1 cellular context compared by ENCODE assay signal in genomic region chr2:10120158-10120937, GRCh38.
TF ChIP-seq lines count a peak whose summit lies in the region.

No MANE protein-coding gene starts in this region.

TF ChIP-seq in K562, 482 proteins besides CTCF, POLR2A, EP300 and RAD21 (continued from another document and continues in another):
- peak; percentile 57 for TF ChIP-seq USF1 (CRISPR knock-in tag; IDR thresholded peaks at IDR 0.05)
- no peak for TF ChIP-seq NFYB (IDR thresholded peaks at IDR 0.05; ENCODE audit: extremely low read depth, insufficient read length)
- no peak for TF ChIP-seq CBX8 (IDR thresholded peaks at IDR 0.05; ENCODE audit: borderline replicate concordance, extremely low read depth, low read depth, low read length, poor library complexity, severe bottlenecking)
- TF ChIP-seq OTX1 (CRISPR knock-in tag; IDR thresholded peaks at IDR 0.05) = no peak
- TF ChIP-seq MGA (IDR thresholded peaks at IDR 0.05) = peak; percentile 90
- TF ChIP-seq ZNF280B (CRISPR knock-in tag; IDR thresholded peaks at IDR 0.05) = no peak
- TF ChIP-seq ZNF586 (CRISPR knock-in tag; conservative IDR thresholded peaks at IDR 0.05) = no peak
- TF ChIP-seq KAT7 (CRISPR knock-in tag; IDR thresholded peaks at IDR 0.05; ENCODE audit: borderline replicate concordance) = no peak
- no peak for TF ChIP-seq ZNF561 (CRISPR knock-in tag; conservative IDR thresholded peaks at IDR 0.05)
- no peak for TF ChIP-seq HMG20B (CRISPR knock-in tag; IDR thresholded peaks at IDR 0.05)
- TF ChIP-seq CBFA2T3 (IDR thresholded peaks at IDR 0.05) = peak; percentile 15; the same call in 1 of the 2 replicates
- TF ChIP-seq FOXP1 (CRISPR knock-in tag; IDR thresholded peaks at IDR 0.05) = peak; percentile 89; the same call in 1 of the 2 replicates
- no peak for TF ChIP-seq NFATC3 (IDR thresholded peaks at IDR 0.05)
- no peak for TF ChIP-seq DACH1 (IDR thresholded peaks at IDR 0.05; ENCODE audit: partially characterized antibody)
- no peak for TF ChIP-seq ZNF778 (CRISPR knock-in tag; IDR thresholded peaks at IDR 0.05)
- TF ChIP-seq MED1 (CRISPR knock-in tag; IDR thresholded peaks at IDR 0.05; ENCODE audit: borderline replicate concordance) = no peak
- no peak for TF ChIP-seq BCOR (IDR thresholded peaks at IDR 0.05)
- TF ChIP-seq SMAD2 (IDR thresholded peaks at IDR 0.05; ENCODE audit: low read depth, low read length) = no peak
- no peak for TF ChIP-seq USF2 (CRISPR knock-in tag; IDR thresholded peaks at IDR 0.05)
- no peak for TF ChIP-seq ZNF609 (CRISPR knock-in tag; IDR thresholded peaks at IDR 0.05; ENCODE audit: borderline replicate concordance)
- no peak for TF ChIP-seq TAL1 (IDR thresholded peaks at IDR 0.05)
- TF ChIP-seq ZNF444 (CRISPR knock-in tag; IDR thresholded peaks at IDR 0.05) = peak; percentile 14; the same call in 1 of the 2 replicates
- no peak for TF ChIP-seq XRCC4 (IDR thresholded peaks at IDR 0.05; ENCODE audit: extremely low read depth, insufficient read depth, insufficient read length)
- TF ChIP-seq GABPB1 (CRISPR knock-in tag; IDR thresholded peaks at IDR 0.05) = peak; percentile 70
- peak; percentile 94 for TF ChIP-seq POLR2H (tag; IDR thresholded peaks at IDR 0.05; ENCODE audit: low read depth)
- TF ChIP-seq SPI1 (IDR thresholded peaks at IDR 0.05; ENCODE audit: borderline replicate concordance, low read depth, low read length) = no peak
- 0 out of 2 replicates have a peak, but pooled peaks have one; percentile 6 for TF ChIP-seq HDGF (IDR thresholded peaks at IDR 0.05)
- TF ChIP-seq BMI1 (IDR thresholded peaks at IDR 0.05; ENCODE audit: low read length) = no peak
- peak; percentile 84 for TF ChIP-seq RBM22 (IDR thresholded peaks at IDR 0.05; ENCODE audit: low read depth, low read length, poor library complexity, severe bottlenecking)
- TF ChIP-seq ETV6 (IDR thresholded peaks at IDR 0.05; ENCODE audit: borderline replicate concordance in 1 of 2, low read depth in 2 of 2, low read length in 1 of 2) = no peak; a peak in 1 of 4 replicates
- TF ChIP-seq ETV6 (CRISPR knock-in tag; IDR thresholded peaks at IDR 0.05; ENCODE audit: borderline replicate concordance) = 0 out of 2 replicates have a peak, but pooled peaks have one; percentile 46
- TF ChIP-seq ETS2 (tag; IDR thresholded peaks at IDR 0.05; ENCODE audit: borderline replicate concordance, poor library complexity, severe bottlenecking) = no peak
- no peak for TF ChIP-seq IRF2 (CRISPR knock-in tag; IDR thresholded peaks at IDR 0.05)
- TF ChIP-seq CBX2 (IDR thresholded peaks at IDR 0.05; ENCODE audit: insufficient read depth, low read length, poor library complexity, severe bottlenecking) = no peak
- TF ChIP-seq TEAD1 (CRISPR knock-in tag; IDR thresholded peaks at IDR 0.05) = peak in 1 of 2 experiments; percentile 89; a peak in 2 of 4 replicates
- peak; percentile 92 for TF ChIP-seq NKRF (IDR thresholded peaks at IDR 0.05; ENCODE audit: borderline replicate concordance)
- TF ChIP-seq FOXM1 (IDR thresholded peaks at IDR 0.05; ENCODE audit: low read depth) = peak; percentile 67
- TF ChIP-seq FOXM1 (CRISPR knock-in tag; IDR thresholded peaks at IDR 0.05; ENCODE audit: low read depth) = no peak; the same call in 1 of the 2 replicates
